Comparison of ENCODE assay signal across 13 cellular contexts in the genomic region with DNA sequence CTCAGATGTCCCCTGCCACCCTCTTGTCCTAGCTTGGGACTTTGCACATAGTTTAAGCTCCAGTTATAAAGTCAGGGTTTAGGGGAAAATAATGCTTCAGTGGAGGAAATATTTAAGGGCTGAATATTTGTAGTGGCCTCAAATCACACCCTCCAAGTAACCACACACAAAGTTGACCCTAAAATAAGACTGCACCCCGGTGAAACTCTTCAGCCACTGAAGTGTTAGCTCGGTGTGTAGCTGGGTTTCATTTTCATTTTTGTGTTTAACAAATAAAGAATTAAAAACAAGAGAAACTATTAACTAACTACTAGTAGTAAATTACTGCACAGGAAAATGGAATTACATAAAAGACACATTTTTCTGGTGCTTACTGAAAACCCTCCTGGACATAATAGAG. TPM values are rescaled to one million over a fixed set of nuclear protein-coding genes. Genes with fewer than 3 reads are reported as not detected.
DNase-seq lines count a peak whose midpoint lies in the region; ATAC-seq and TF ChIP-seq lines count a peak whose summit lies in the region.
"Had no signal": no experiment of that assay in that cellular context is flagged by ENCODE, and none has a peak within 500 bp of the region (broad histone marks: within the 10 kb centered on the region; RNA-seq: fewer than 3 reads in every experiment).

No MANE protein-coding gene starts in this region.

- CTCF ChIA-PET in naive thymus-derived CD4-positive, alpha-beta T cell (lab: Charles Lee), result no interaction called here
- CTCF ChIA-PET in Caco-2 (lab: Charles Lee), result interaction anchor here (0.7 kb wide), 1 partner anchor 107 kb away, joined by 3 read pairs; no protein-coding TSS in a partner anchor

- no peak overlapping the region for H3K27ac ChIP-seq in naive thymus-derived CD4-positive, alpha-beta T cell (ENCODE audit: low read depth, low read length)
- H3K27ac ChIP-seq: vagina had no signal

- TF ChIP-seq CTCF in Caco-2 (IDR thresholded peaks at IDR 0.05; ENCODE audit: insufficient read depth in 1 of 2, low read depth in 1 of 2, low read length in 1 of 2, severe bottlenecking in 1 of 2, unreplicated experiment in 1 of 2), result no peak

- no peak for ATAC-seq in activated T-cell treated with anti-CD3 and anti-CD28 coated beads, Interleukin-2, amount 50 U/mL, for 4 hours
- ATAC-seq in GM21528 (IDR thresholded peaks at IDR 0.05; ENCODE audit: low FRiP score, unreplicated experiment), result peak; percentile 68
- ATAC-seq in HG03432 (IDR thresholded peaks at IDR 0.05; ENCODE audit: unreplicated experiment), result peak; percentile 67
- peak; percentile 46 for ATAC-seq in naive thymus-derived CD4-positive, alpha-beta T cell

- peak overlapping the region; percentile 55 for H3K4me3 Mint-ChIP-seq in activated T-cell treated with anti-CD3 and anti-CD28 coated beads, Interleukin-2, amount 50 U/mL, for 4 hours
- peak overlapping the region in 2 of 10 donors; percentile 56 to 76 for H3K4me3 Mint-ChIP-seq in naive thymus-derived CD4-positive, alpha-beta T cell
- no peak overlapping the region for H3K4me3 Mint-ChIP-seq in Caco-2 (ENCODE audit: unreplicated experiment)

- BruUV-seq in Caco-2 (replicated peaks; lab: Mats Ljungman, UMichigan), result no TSS peak

- H3K27me3 ChIP-seq in naive thymus-derived CD4-positive, alpha-beta T cell (ENCODE audit: control insufficient read depth in 2 of 2, insufficient read depth in 2 of 2, low read length in 2 of 2), result no peaks in the 10 kb centered on the region
- H3K27me3 ChIP-seq in Caco-2 (replicated peaks; ENCODE audit: control insufficient read depth, insufficient read depth, low read length), result no peaks in the 10 kb centered on the region
- H3K27me3 ChIP-seq: vagina had no signal

- intact Hi-C loops in naive thymus-derived CD4-positive, alpha-beta T cell (cut with micrococcal nuclease), result no loop called here
- intact Hi-C loops in Caco-2 (cut with micrococcal nuclease; ENCODE audit: unreplicated experiment), result no loop called here

- peaks cover 0 to 21% of the 10 kb centered on the region in 2 donors for H3K4me1 ChIP-seq in naive thymus-derived CD4-positive, alpha-beta T cell (ENCODE audit: control insufficient read depth in 2 of 2, insufficient read depth in 2 of 2, low read length in 2 of 2)
- H3K4me1 ChIP-seq in Caco-2, result no peaks in the 10 kb centered on the region
- H3K4me1 ChIP-seq: vagina had no signal

- no peaks in the 10 kb centered on the region for H3K9me3 ChIP-seq in naive thymus-derived CD4-positive, alpha-beta T cell (ENCODE audit: control insufficient read depth in 2 of 3, low read length in 3 of 3)
- no peaks in the 10 kb centered on the region for H3K9me3 ChIP-seq in Caco-2
- H3K9me3 ChIP-seq: vagina had no signal

- H3K36me3 Mint-ChIP-seq in activated T-cell treated with anti-CD3 and anti-CD28 coated beads, Interleukin-2, amount 50 U/mL, for 4 hours (ENCODE audit: insufficient read depth), result no peaks in the 10 kb centered on the region
- H3K36me3 Mint-ChIP-seq in naive thymus-derived CD4-positive, alpha-beta T cell, result no peaks in the 10 kb centered on the region
- H3K36me3 Mint-ChIP-seq in Caco-2 (ENCODE audit: insufficient read depth, unreplicated experiment), result no peaks in the 10 kb centered on the region

- peaks cover 4% of the 10 kb centered on the region for H3K27me3 Mint-ChIP-seq in activated T-cell treated with anti-CD3 and anti-CD28 coated beads, Interleukin-2, amount 50 U/mL, for 4 hours (ENCODE audit: low read depth)
- peaks cover 0 to 8% (median 3%) of the 10 kb centered on the region in 5 donors for H3K27me3 Mint-ChIP-seq in naive thymus-derived CD4-positive, alpha-beta T cell
- H3K27me3 Mint-ChIP-seq in Caco-2 (ENCODE audit: insufficient read depth, unreplicated experiment), result peaks cover 5% of the 10 kb centered on the region

- peak overlapping the region in 2 of 9 donors; percentile 31 to 69 for H3K27ac Mint-ChIP-seq in naive thymus-derived CD4-positive, alpha-beta T cell
- no peak overlapping the region for H3K27ac Mint-ChIP-seq in Caco-2 (ENCODE audit: unreplicated experiment)

- H3K4me1 Mint-ChIP-seq in activated T-cell treated with anti-CD3 and anti-CD28 coated beads, Interleukin-2, amount 50 U/mL, for 4 hours (ENCODE audit: low read depth), result peaks cover 17% of the 10 kb centered on the region
- peaks cover 0 to 17% (median 3%) of the 10 kb centered on the region in 7 donors for H3K4me1 Mint-ChIP-seq in naive thymus-derived CD4-positive, alpha-beta T cell
- no peaks in the 10 kb centered on the region for H3K4me1 Mint-ChIP-seq in Caco-2 (ENCODE audit: low read depth, unreplicated experiment)

- no peak for DNase-seq in activated T-cell treated with anti-CD3 and anti-CD28 coated beads, Interleukin-2, amount 50 U/mL, for 4 hours
- no peak for DNase-seq in activated T-cell treated with anti-CD3 and anti-CD28 coated beads, Interleukin-2, amount 50 U/mL, for 1 hour
- no peak for DNase-seq in naive thymus-derived CD4-positive, alpha-beta T cell
- DNase-seq in NCI-H510A treated with DMSO at 0.1 percent for 48 hours (lab: John Stamatoyannopoulos, UW) (no peak), Caco-2 (no peak), glomerular visceral epithelial cell (ENCODE audit: extremely low spot score) (no peak)
- DNase-seq: ACHN, activated gamma-delta T cell, cortex of kidney, retina had no signal

- H3K9me3 Mint-ChIP-seq in activated T-cell treated with anti-CD3 and anti-CD28 coated beads, Interleukin-2, amount 50 U/mL, for 4 hours, result no peaks in the 10 kb centered on the region
- peaks cover 0 to 2% (median 0%) of the 10 kb centered on the region in 11 donors for H3K9me3 Mint-ChIP-seq in naive thymus-derived CD4-positive, alpha-beta T cell
- no peaks in the 10 kb centered on the region for H3K9me3 Mint-ChIP-seq in Caco-2 (ENCODE audit: unreplicated experiment)

- no peaks in the 10 kb centered on the region for H3K36me3 ChIP-seq in naive thymus-derived CD4-positive, alpha-beta T cell (ENCODE audit: control insufficient read depth in 2 of 3, insufficient read depth in 3 of 3, low read length in 3 of 3)
- H3K36me3 ChIP-seq in Caco-2 (ENCODE audit: control insufficient read depth, insufficient read depth, low read length), result no peaks in the 10 kb centered on the region
- H3K36me3 ChIP-seq: vagina had no signal

- POLR2A ChIA-PET in naive thymus-derived CD4-positive, alpha-beta T cell (lab: Charles Lee), result no interaction called here
- POLR2A ChIA-PET in Caco-2 (lab: Charles Lee), result no interaction called here

- peak overlapping the region; percentile 43 for H3K4me3 ChIP-seq in naive thymus-derived CD4-positive, alpha-beta T cell (ENCODE audit: low read length)
- H3K4me3 ChIP-seq in Caco-2 (ENCODE audit: low read depth, low read length), result no peak overlapping the region
- H3K4me3 ChIP-seq: vagina had no signal

RNA-seq across cellular contexts. Expression of gene BCL11B, which starts 14.8 kb away (rescaled TPM):
- total RNA-seq in activated T-cell treated with anti-CD3 and anti-CD28 coated beads, Interleukin-2, amount 50 U/mL, for 4 hours, result 10 to 100 TPM; 54.6 to 64.6 (median 62.4) TPM
- total RNA-seq in naive thymus-derived CD4-positive, alpha-beta T cell, result 100 to 1,000 TPM in 4 of 5 experiments, 10 to 100 TPM in 1; 96.3 to 269 (median 223) TPM
- polyA plus RNA-seq in naive thymus-derived CD4-positive, alpha-beta T cell, result 10 to 100 TPM; 10.9 to 11.6 TPM
- total RNA-seq in Caco-2 (2022), result 0.05 TPM in 1 of 2 replicates, not detected in the other

Comparison
In these comparisons a context has a peak if more than half of its experiments do, and no peak if none do; other contexts are left out.
1. ATAC-seq: peak in GM21528 (single experiment), HG03432 (single experiment) and naive thymus-derived CD4-positive, alpha-beta T cell (single experiment); none in activated T-cell treated with anti-CD3 and anti-CD28 coated beads, Interleukin-2, amount 50 U/mL, for 4 hours (0 of 2).
2. RNA of gene BCL11B, which starts 14.8 kb away (total RNA-seq): 96.3 to 269 TPM in naive thymus-derived CD4-positive, alpha-beta T cell and 54.6 to 64.6 TPM in activated T-cell treated with anti-CD3 and anti-CD28 coated beads, Interleukin-2, amount 50 U/mL, for 4 hours; 0.05 TPM in Caco-2; every median in the first group is over 10 times any median in the second.